Comparison of ENCODE assay signal across 12 cellular contexts in genomic region chr7:90710466-90710850, GRCh38.
DNase-seq lines count a peak whose midpoint lies in the region; ATAC-seq, FAIRE-seq and TF ChIP-seq lines count a peak whose summit lies in the region.
"Had no signal": no experiment of that assay in that cellular context is flagged by ENCODE, and none has a peak within 500 bp of the region (broad histone marks: within the 10 kb centered on the region; RNA-seq: fewer than 3 reads in every experiment).

No MANE protein-coding gene starts in this region.

- POLR2A ChIA-PET in GM12878 (lab: Charles Lee), result interaction anchor here (1.1 to 1.8 kb wide), 2 partner anchors 14 to 45 kb away, joined by 3 to 5 read pairs; no protein-coding TSS in a partner anchor

- SMC1A ChIA-PET in GM12878 (lab: Charles Lee; ENCODE audit: uncharacterized antibody, unreplicated experiment), result interaction anchor here (0.5 to 11.4 kb wide), 18 partner anchors 10 to 325 kb away, joined by 3 to 181 read pairs (median 14); no protein-coding TSS in a partner anchor

- FAIRE-seq in GM12878 (lab: Jason Lieb, UNC), result no peak

- no peak for TF ChIP-seq EP300 in GM12878 (IDR thresholded peaks at IDR 0.05; ENCODE audit: borderline replicate concordance in 1 of 2, control insufficient read depth in 1 of 2, low read depth in 2 of 2, low read length in 2 of 2)
- no peak for TF ChIP-seq EP300 in tibial nerve (IDR thresholded peaks at IDR 0.05)

- ATAC-seq in GM18907 (IDR thresholded peaks at IDR 0.05; ENCODE audit: unreplicated experiment) (peak; percentile 10), HG02870 (IDR thresholded peaks at IDR 0.05; ENCODE audit: unreplicated experiment) (peak; percentile 3), GM12878 (peak; percentile 11)

- H3K4me2 ChIP-seq in GM12878 (ENCODE audit: control insufficient read depth, insufficient read depth), result peak overlapping the region; percentile 98
- H3K4me2 ChIP-seq in smooth muscle cell, result peak overlapping the region; percentile 75

- H3K4me1 ChIP-seq in GM12878 (ENCODE audit: control insufficient read depth, insufficient read depth, low read length), result peaks cover 7% of the 10 kb centered on the region
- H3K4me1 ChIP-seq in smooth muscle cell (ENCODE audit: low read depth), result peaks cover 31% of the 10 kb centered on the region
- peaks cover 0 to 24% (median 10%) of the 10 kb centered on the region in 4 donors for H3K4me1 ChIP-seq in tibial nerve
- no peaks in the 10 kb centered on the region for H3K4me1 ChIP-seq in effector memory CD4-positive, alpha-beta T cell (ENCODE audit: control insufficient read depth, insufficient read depth, low read length, poor library complexity, severe bottlenecking)

- no peaks in the 10 kb centered on the region for H3K27me3 ChIP-seq in GM12878 (replicated peaks in 1 of 2; ENCODE audit: control insufficient read depth in 2 of 2, insufficient read depth in 2 of 2, low read length in 1 of 2)
- H3K27me3 ChIP-seq in smooth muscle cell (ENCODE audit: low read depth), result no peaks in the 10 kb centered on the region
- no peaks in the 10 kb centered on the region for H3K27me3 ChIP-seq in tibial nerve
- no peaks in the 10 kb centered on the region for H3K27me3 ChIP-seq in effector memory CD4-positive, alpha-beta T cell (replicated peaks; ENCODE audit: control insufficient read depth, insufficient read depth, low read length, poor library complexity, severe bottlenecking)
- H3K27me3 ChIP-seq: SJCRH30 had no signal

- H3K79me2 ChIP-seq in GM12878 (ENCODE audit: control insufficient read depth, insufficient read depth, low read length), result peaks cover 51% of the 10 kb centered on the region
- H3K79me2 ChIP-seq in smooth muscle cell (ENCODE audit: low read depth), result no peaks in the 10 kb centered on the region

- no peak for TF ChIP-seq RAD21 in GM12878 (IDR thresholded peaks at IDR 0.05; ENCODE audit: insufficient read depth, low read depth, low read length)

- peak overlapping the region; percentile 78 for H3K27ac ChIP-seq in GM12878 (ENCODE audit: control insufficient read depth, insufficient read depth)
- peak overlapping the region; percentile 15 for H3K27ac ChIP-seq in smooth muscle cell (ENCODE audit: low read depth)
- H3K27ac ChIP-seq in tibial nerve, result peak overlapping the region in 2 of 4 donors; percentile 11 to 23
- no peak overlapping the region for H3K27ac ChIP-seq in effector memory CD4-positive, alpha-beta T cell (ENCODE audit: insufficient read depth, low read length, poor library complexity, severe bottlenecking)
- H3K27ac ChIP-seq: SJCRH30 had no signal

- H3K9ac ChIP-seq in GM12878 (ENCODE audit: control insufficient read depth, insufficient read depth, low read length) (peak overlapping the region; percentile 38), smooth muscle cell (ENCODE audit: low read depth) (no peak overlapping the region)

- H2AFZ ChIP-seq in GM12878 (ENCODE audit: control insufficient read depth, low read depth, low read length) (peak overlapping the region; percentile 69), smooth muscle cell (ENCODE audit: low read depth) (no peak overlapping the region)

- no peaks in the 10 kb centered on the region for H4K20me1 ChIP-seq in GM12878 (ENCODE audit: control insufficient read depth, insufficient read depth)
- H4K20me1 ChIP-seq in smooth muscle cell (ENCODE audit: low read depth), result no peaks in the 10 kb centered on the region

- intact Hi-C loops in GM12878 (cut with micrococcal nuclease; ENCODE audit: unreplicated experiment), result no loop called here

- peak overlapping the region; percentile 64 for H3K4me3 ChIP-seq in GM12878
- H3K4me3 ChIP-seq in smooth muscle cell, result peak overlapping the region; percentile 21
- H3K4me3 ChIP-seq in tibial nerve, result peak overlapping the region in 1 of 4 donors; percentile 10
- H3K4me3 ChIP-seq in effector memory CD4-positive, alpha-beta T cell (ENCODE audit: insufficient read depth, low read depth, low read length, poor library complexity, severe bottlenecking), result no peak overlapping the region
- H3K4me3 ChIP-seq: SJCRH30 had no signal

- 0% methylated on average over 4 of the region's 4 CpGs for WGBS in GM12878 (ENCODE audit: insufficient coverage, insufficient replicate concordance, low lambda C conversion rate, missing lambda C conversion rate)
- 41% methylated on average over 4 of the region's 4 CpGs for WGBS in smooth muscle cell (ENCODE audit: low lambda C conversion rate)
- WGBS in tibial nerve, 2 donors, result 81 to 84% methylated on average over 4 of the region's 4 CpGs

- CTCF ChIA-PET in GM12878 (lab: Yijun Ruan, JAX), result interaction anchor here (1.8 to 12.9 kb wide), 14 partner anchors 9 to 371 kb away, joined by 4 to 271 read pairs (median 20); no protein-coding TSS in a partner anchor

- RAD21 ChIA-PET in GM12878 (lab: Charles Lee; ENCODE audit: unreplicated experiment), result interaction anchor here (0.9 to 7.3 kb wide), 15 partner anchors 8 to 324 kb away, joined by 3 to 132 read pairs (median 15); partner anchors contain the start of gene CDK14

- H3K36me3 ChIP-seq in GM12878 (ENCODE audit: control insufficient read depth in 2 of 2, insufficient read depth in 2 of 2, low read length in 1 of 2) (no peaks in the 10 kb centered on the region), smooth muscle cell (ENCODE audit: low read depth) (no peaks in the 10 kb centered on the region), tibial nerve (no peaks in the 10 kb centered on the region)
- H3K36me3 ChIP-seq in effector memory CD4-positive, alpha-beta T cell (ENCODE audit: control insufficient read depth, insufficient read depth, low read length), result no peaks in the 10 kb centered on the region
- H3K36me3 ChIP-seq: SJCRH30 had no signal

- no peak for TF ChIP-seq CTCF in GM12878 (IDR thresholded peaks at IDR 0.05 in 2 of 3, conservative IDR thresholded peaks at IDR 0.05 in 1 of 3; ENCODE audit: control insufficient read depth in 2 of 3, extremely low read depth in 1 of 3, insufficient read depth in 1 of 3, low read depth in 3 of 3, low read length in 3 of 3)
- TF ChIP-seq CTCF in smooth muscle cell (IDR thresholded peaks at IDR 0.05; ENCODE audit: borderline replicate concordance, insufficient read depth, poor library complexity, severe bottlenecking), result no peak
- TF ChIP-seq CTCF in tibial nerve (IDR thresholded peaks at IDR 0.05), result no peak

- DNase-seq in GM12878 (ENCODE audit: low read depth, low spot score) (no peak), smooth muscle cell (lab: John Stamatoyannopoulos, UW; ENCODE audit: unreplicated experiment) (no peak), tibial nerve (ENCODE audit: low spot score in 2 of 2) (no peak)
- DNase-seq in stimulated activated CD4-positive, alpha-beta T cell treated with anti-CD3 and anti-CD28 coated beads, Interleukin-2, amount 100 ng/mL, for 24 hours, result no peak
- no peak for DNase-seq in effector memory CD4-positive, alpha-beta T cell
- DNase-seq in stimulated activated CD4-positive, alpha-beta T cell treated with anti-CD3 and anti-CD28 coated beads, Interleukin-12 subunit alpha, Interleukin-12 subunit beta, amount 100 ng/mL, for 4 hours, result no peak
- DNase-seq: activated CD4-positive, alpha-beta T cell treated with anti-CD3 and anti-CD28 coated beads for 4 hours; activated naive CD4-positive, alpha-beta T cell; DMS153; SJCRH30 had no signal

- H3K9me3 ChIP-seq in GM12878 (replicated peaks; ENCODE audit: control insufficient read depth, insufficient read depth, low read length) (no peaks in the 10 kb centered on the region), smooth muscle cell (replicated peaks; ENCODE audit: low read depth) (no peaks in the 10 kb centered on the region), tibial nerve (no peaks in the 10 kb centered on the region)
- no peaks in the 10 kb centered on the region for H3K9me3 ChIP-seq in effector memory CD4-positive, alpha-beta T cell (ENCODE audit: control insufficient read depth, low read length)
- H3K9me3 ChIP-seq: SJCRH30 had no signal

- peaks cover 5% of the 10 kb centered on the region for H3F3A ChIP-seq in smooth muscle cell (ENCODE audit: low read depth)

- TF ChIP-seq POLR2A in GM12878 (IDR thresholded peaks at IDR 0.05; ENCODE audit: low read depth, low read length) (no peak), tibial nerve (IDR thresholded peaks at IDR 0.05) (no peak)

- in situ Hi-C loops in GM12878 (cut with MboI), result no loop called here

- BruUV-seq in GM12878 (replicated peaks; lab: Mats Ljungman, UMichigan), result no TSS peak

TF ChIP-seq in GM12878, 131 proteins besides CTCF, POLR2A, EP300 and RAD21:
- TF ChIP-seq JUND (IDR thresholded peaks at IDR 0.05; ENCODE audit: low read depth, low read length) (no peak), NR2F1 (conservative IDR thresholded peaks at IDR 0.05) (no peak), MAX (IDR thresholded peaks at IDR 0.05; ENCODE audit: low read depth, low read length) (no peak), SMC3 (IDR thresholded peaks at IDR 0.05; ENCODE audit: borderline replicate concordance, low read length) (no peak), NFIC (IDR thresholded peaks at IDR 0.05; ENCODE audit: low read depth, low read length) (no peak), SRF (IDR thresholded peaks at IDR 0.05; ENCODE audit: low read depth in 2 of 2, low read length in 2 of 2) (no peak), YY1 (IDR thresholded peaks at IDR 0.05; ENCODE audit: low read depth, low read length) (no peak), ATF3 (IDR thresholded peaks at IDR 0.05; ENCODE audit: borderline replicate concordance, extremely low read depth, low read depth, low read length) (no peak), PAX8 (IDR thresholded peaks at IDR 0.05) (no peak)
